ENCODE assay signal across 8 cellular contexts in the genomic region with DNA sequence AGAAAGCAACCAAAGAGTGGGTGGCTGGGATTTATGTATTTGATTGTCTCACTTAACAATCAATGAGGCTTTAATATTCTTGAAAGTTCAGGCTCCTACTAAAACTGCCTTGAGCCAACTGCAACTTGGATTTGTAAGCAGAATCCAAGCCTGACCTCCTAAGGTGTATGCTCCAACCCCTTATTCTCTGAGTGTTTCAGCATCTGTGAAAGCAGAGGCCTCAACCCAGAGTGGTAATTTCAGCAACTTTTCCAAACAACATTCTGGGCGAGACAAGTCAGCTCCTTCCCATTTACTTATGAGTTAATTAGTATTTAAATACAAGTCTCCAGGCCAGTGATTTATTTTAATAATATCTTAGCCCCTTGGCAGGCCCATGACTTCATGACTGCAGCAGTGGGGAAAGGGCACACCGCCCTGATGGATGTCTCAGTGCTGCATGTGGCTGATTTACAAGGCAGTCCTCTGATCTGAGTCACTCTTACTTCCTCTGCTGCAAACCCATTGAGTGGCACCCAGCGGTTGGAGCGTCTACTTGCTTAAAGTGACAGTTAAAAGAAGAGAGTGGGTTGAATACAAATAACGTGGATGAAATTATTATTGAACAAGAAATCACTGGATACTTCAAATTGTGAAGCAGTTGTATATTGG.
DNase-seq lines count a peak whose midpoint lies in the region; ATAC-seq, FAIRE-seq and TF ChIP-seq lines count a peak whose summit lies in the region.

No MANE protein-coding gene starts in this region.

- intact Hi-C loops in CD14-positive monocyte (cut with micrococcal nuclease) = no loop called here

- DNase-seq in CD14-positive monocyte (ENCODE audit: low spot score) = peak; percentile 59
- no peak for DNase-seq in GM23338 (ENCODE audit: low spot score)
- DNase-seq in OCI-M1 (lab: John Stamatoyannopoulos, UW) = peak; percentile 37
- DNase-seq in foreskin melanocyte = peak; percentile 69
- DNase-seq in RPMI8226 = no peak
- no peak for DNase-seq in frontal cortex (ENCODE audit: low spot score in 2 of 2)

- FAIRE-seq in frontal cortex (lab: Jason Lieb, UNC) = no peak

- no peaks in the 10 kb centered on the region for H3K79me2 ChIP-seq in GM23338 (replicated peaks; ENCODE audit: insufficient read depth)

- H2AFZ ChIP-seq in GM23338 = no peak overlapping the region

- H3K27ac Mint-ChIP-seq in CD14-positive monocyte = peak overlapping the region in 5 of 7 donors; percentile 16 to 73 (median 50)
- no peak overlapping the region for H3K27ac Mint-ChIP-seq in GM23338
- H3K27ac Mint-ChIP-seq in activated T-helper 17 cell treated with anti-CD3 and anti-CD28 coated beads, Interleukin-2, amount 50 U/mL, for 72 hours = no peak overlapping the region

- H3K4me2 ChIP-seq in GM23338 = no peak overlapping the region

- peaks cover 0 to 2% (median 0%) of the 10 kb centered on the region in 7 donors for H3K9me3 Mint-ChIP-seq in CD14-positive monocyte
- H3K9me3 Mint-ChIP-seq in GM23338 = no peaks in the 10 kb centered on the region
- no peaks in the 10 kb centered on the region for H3K9me3 Mint-ChIP-seq in activated T-helper 17 cell treated with anti-CD3 and anti-CD28 coated beads, Interleukin-2, amount 50 U/mL, for 72 hours

- H3K27me3 Mint-ChIP-seq in CD14-positive monocyte (ENCODE audit: low read depth in 3 of 3) = peaks cover 0 to 2% (median 0%) of the 10 kb centered on the region in 3 donors
- no peaks in the 10 kb centered on the region for H3K27me3 Mint-ChIP-seq in GM23338 (ENCODE audit: insufficient read depth, low read depth, poor library complexity)
- no peaks in the 10 kb centered on the region for H3K27me3 Mint-ChIP-seq in activated T-helper 17 cell treated with anti-CD3 and anti-CD28 coated beads, Interleukin-2, amount 50 U/mL, for 72 hours

- no peak overlapping the region for H3K27ac ChIP-seq in GM23338 (ENCODE audit: low read depth)

- ATAC-seq in GM23338 = peak; percentile 57
- ATAC-seq in activated T-helper 17 cell treated with anti-CD3 and anti-CD28 coated beads, Interleukin-2, amount 50 U/mL, for 72 hours (replicated peaks) = no peak
- no peak for ATAC-seq in HG02759 (IDR thresholded peaks at IDR 0.05; ENCODE audit: unreplicated experiment)

- H3K4me1 ChIP-seq in GM23338 (ENCODE audit: insufficient read depth) = no peaks in the 10 kb centered on the region

- H3K4me3 Mint-ChIP-seq in CD14-positive monocyte (no peak overlapping the region), GM23338 (no peak overlapping the region)
- H3K4me3 Mint-ChIP-seq in activated T-helper 17 cell treated with anti-CD3 and anti-CD28 coated beads, Interleukin-2, amount 50 U/mL, for 72 hours = no peak overlapping the region

- no peaks in the 10 kb centered on the region for H4K20me1 ChIP-seq in GM23338 (replicated peaks; ENCODE audit: insufficient read depth)

- no peaks in the 10 kb centered on the region for H3K27me3 ChIP-seq in GM23338 (ENCODE audit: insufficient read depth)

- no peaks in the 10 kb centered on the region for H3K36me3 ChIP-seq in GM23338 (ENCODE audit: insufficient read depth)

- no peak overlapping the region for H3K4me3 ChIP-seq in GM23338

- H3K4me1 Mint-ChIP-seq in CD14-positive monocyte = peaks cover 19% of the 10 kb centered on the region
- peaks cover 20% of the 10 kb centered on the region for H3K4me1 Mint-ChIP-seq in GM23338
- H3K4me1 Mint-ChIP-seq in activated T-helper 17 cell treated with anti-CD3 and anti-CD28 coated beads, Interleukin-2, amount 50 U/mL, for 72 hours = no peaks in the 10 kb centered on the region

- no peaks in the 10 kb centered on the region for H3K9me2 ChIP-seq in GM23338 (ENCODE audit: insufficient read depth)

- TF ChIP-seq CTCF in CD14-positive monocyte (IDR thresholded peaks at IDR 0.05) (no peak), GM23338 (conservative IDR thresholded peaks at IDR 0.05; ENCODE audit: low read depth in 2 of 2) (no peak)

- H3F3A ChIP-seq in GM23338 (replicated peaks; ENCODE audit: low read depth) = no peaks in the 10 kb centered on the region

- H3K36me3 Mint-ChIP-seq in CD14-positive monocyte (peaks cover 23 to 48% of the 10 kb centered on the region in 2 donors), GM23338 (ENCODE audit: low read depth) (no peaks in the 10 kb centered on the region)
- no peaks in the 10 kb centered on the region for H3K36me3 Mint-ChIP-seq in activated T-helper 17 cell treated with anti-CD3 and anti-CD28 coated beads, Interleukin-2, amount 50 U/mL, for 72 hours (ENCODE audit: low read depth)

TF ChIP-seq in GM23338, 12 proteins besides CTCF, POLR2A, EP300 and RAD21 (continues in another document):
- TF ChIP-seq ZNF331 (CRISPR knock-in tag; IDR thresholded peaks at IDR 0.05; ENCODE audit: low read depth) = no peak
- no peak for TF ChIP-seq POLR2AphosphoS5 (IDR thresholded peaks at IDR 0.05; ENCODE audit: low read depth)
- no peak for TF ChIP-seq JUNB (IDR thresholded peaks at IDR 0.05; ENCODE audit: unreplicated experiment)
- TF ChIP-seq NANOG (IDR thresholded peaks at IDR 0.05; ENCODE audit: borderline replicate concordance) = no peak
- no peak for TF ChIP-seq ETS1 (IDR thresholded peaks at IDR 0.05)
- no peak for TF ChIP-seq EZH2 (IDR thresholded peaks at IDR 0.05; ENCODE audit: low read depth, unreplicated experiment)
- TF ChIP-seq STAT1 (IDR thresholded peaks at IDR 0.05; ENCODE audit: unreplicated experiment) = no peak
- TF ChIP-seq, protein P1, sequence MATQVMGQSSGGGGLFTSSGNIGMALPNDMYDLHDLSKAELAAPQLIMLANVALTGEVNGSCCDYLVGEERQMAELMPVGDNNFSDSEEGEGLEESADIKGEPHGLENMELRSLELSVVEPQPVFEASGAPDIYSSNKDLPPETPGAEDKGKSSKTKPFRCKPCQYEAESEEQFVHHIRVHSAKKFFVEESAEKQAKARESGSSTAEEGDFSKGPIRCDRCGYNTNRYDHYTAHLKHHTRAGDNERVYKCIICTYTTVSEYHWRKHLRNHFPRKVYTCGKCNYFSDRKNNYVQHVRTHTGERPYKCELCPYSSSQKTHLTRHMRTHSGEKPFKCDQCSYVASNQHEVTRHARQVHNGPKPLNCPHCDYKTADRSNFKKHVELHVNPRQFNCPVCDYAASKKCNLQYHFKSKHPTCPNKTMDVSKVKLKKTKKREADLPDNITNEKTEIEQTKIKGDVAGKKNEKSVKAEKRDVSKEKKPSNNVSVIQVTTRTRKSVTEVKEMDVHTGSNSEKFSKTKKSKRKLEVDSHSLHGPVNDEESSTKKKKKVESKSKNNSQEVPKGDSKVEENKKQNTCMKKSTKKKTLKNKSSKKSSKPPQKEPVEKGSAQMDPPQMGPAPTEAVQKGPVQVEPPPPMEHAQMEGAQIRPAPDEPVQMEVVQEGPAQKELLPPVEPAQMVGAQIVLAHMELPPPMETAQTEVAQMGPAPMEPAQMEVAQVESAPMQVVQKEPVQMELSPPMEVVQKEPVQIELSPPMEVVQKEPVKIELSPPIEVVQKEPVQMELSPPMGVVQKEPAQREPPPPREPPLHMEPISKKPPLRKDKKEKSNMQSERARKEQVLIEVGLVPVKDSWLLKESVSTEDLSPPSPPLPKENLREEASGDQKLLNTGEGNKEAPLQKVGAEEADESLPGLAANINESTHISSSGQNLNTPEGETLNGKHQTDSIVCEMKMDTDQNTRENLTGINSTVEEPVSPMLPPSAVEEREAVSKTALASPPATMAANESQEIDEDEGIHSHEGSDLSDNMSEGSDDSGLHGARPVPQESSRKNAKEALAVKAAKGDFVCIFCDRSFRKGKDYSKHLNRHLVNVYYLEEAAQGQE (IDR thresholded peaks at IDR 0.05; ENCODE audit: unreplicated experiment) = no peak
- TF ChIP-seq CREB1 (CRISPR knock-in tag; IDR thresholded peaks at IDR 0.05; ENCODE audit: low read depth) = no peak
- TF ChIP-seq EZH2phosphoT487 (IDR thresholded peaks at IDR 0.05; ENCODE audit: unreplicated experiment) = no peak

Comparison
In these comparisons a context has a peak if more than half of its experiments do, and no peak if none do; other contexts are left out.
1. DNase-seq: peak in CD14-positive monocyte (single experiment), OCI-M1 (single experiment) and foreskin melanocyte (single experiment); none in GM23338 (single experiment), RPMI8226 (single experiment) and frontal cortex (0 of 2).
2. H3K27ac Mint-ChIP-seq: peak in CD14-positive monocyte (5 of 7); none in GM23338 (single experiment) and activated T-helper 17 cell treated with anti-CD3 and anti-CD28 coated beads, Interleukin-2, amount 50 U/mL, for 72 hours (single experiment).